Comparison of ENCODE assay signal across 8 cellular contexts in genomic region chr9:109320338-109320733, GRCh38. TPM values are rescaled to one million over a fixed set of nuclear protein-coding genes. Genes with fewer than 3 reads are reported as not detected.
DNase-seq lines count a peak whose midpoint lies in the region; ATAC-seq, FAIRE-seq and TF ChIP-seq lines count a peak whose summit lies in the region.

No MANE protein-coding gene starts in this region.

- H3K4me1 ChIP-seq in K562 (replicated peaks in 1 of 2; ENCODE audit: control insufficient read depth in 2 of 2, insufficient read depth in 2 of 2, low read length in 2 of 2) = peaks cover 0 to 16% of the 10 kb centered on the region in 2 experiments; a peak in 3 of 5 replicates
- H3K4me1 ChIP-seq in A673 (ENCODE audit: insufficient read depth, low read length, poor library complexity, severe bottlenecking) = no peaks in the 10 kb centered on the region

- no peak overlapping the region for H2AFZ ChIP-seq in K562 (ENCODE audit: low read depth, low read length)

- H3K9ac ChIP-seq in K562 (ENCODE audit: insufficient read depth in 1 of 2, low read depth in 2 of 2, low read length in 2 of 2) = no peak overlapping the region

- peaks cover 10% of the 10 kb centered on the region for H3K27me3 Mint-ChIP-seq in osteocyte (ENCODE audit: unreplicated experiment)

- peak in 1 of 3 experiments; percentile 34; a peak in 1 of 6 replicates for TF ChIP-seq CTCF in K562 (IDR thresholded peaks at IDR 0.05 in 2 of 3, conservative IDR thresholded peaks at IDR 0.05 in 1 of 3; ENCODE audit: insufficient read depth in 2 of 3, low read depth in 1 of 3, low read length in 3 of 3)
- no peak for TF ChIP-seq CTCF in osteocyte (IDR thresholded peaks at IDR 0.05)
- TF ChIP-seq CTCF in A673 (conservative IDR thresholded peaks at IDR 0.05; ENCODE audit: low read depth, low read length) = no peak

- no peak for TF ChIP-seq POLR2A in K562 (conservative IDR thresholded peaks at IDR 0.05)

- TF ChIP-seq EP300 in K562 (IDR thresholded peaks at IDR 0.05; ENCODE audit: low read length) = no peak

- POLR2A ChIA-PET in K562 (lab: Yijun Ruan, JAX) (no interaction called here), A673 (lab: Charles Lee; ENCODE audit: low non-redundant PET) (no interaction called here)

- peak; percentile 18 for DNase-seq in COR-L47 (lab: John Stamatoyannopoulos, UW)
- DNase-seq in GM19240 (ENCODE audit: insufficient read length, low spot score) = peak; percentile 11
- DNase-seq in K562 (ENCODE audit: extremely low read depth in 1 of 4, low spot score in 3 of 4) = peak; percentile 30 to 63 (median 51)
- no peak for DNase-seq in skeletal muscle cell (ENCODE audit: low read depth)
- no peak for DNase-seq in stimulated activated CD4-positive, alpha-beta T cell treated with anti-CD3 and anti-CD28 coated beads, Interleukin-4, amount 100 ng/mL, for 1 hour
- DNase-seq in osteocyte (ENCODE audit: extremely low spot score, unreplicated experiment) = no peak
- DNase-seq in A673 (ENCODE audit: low spot score) = no peak

- no peaks in the 10 kb centered on the region for H3K36me3 Mint-ChIP-seq in osteocyte (ENCODE audit: unreplicated experiment)

- intact Hi-C loops in K562 (cut with micrococcal nuclease) = loop anchor here (2.0 to 10.0 kb wide), 2 partner anchors 436 to 470 kb away; no protein-coding TSS in a partner anchor
- intact Hi-C loops in A673 (cut with micrococcal nuclease; ENCODE audit: unreplicated experiment) = loop anchor here (5.0 kb wide), 1 partner anchor 78 kb away; no protein-coding TSS in a partner anchor

- no peaks in the 10 kb centered on the region for H3K9me1 ChIP-seq in K562 (ENCODE audit: control insufficient read depth, insufficient read depth, low read length)

- 0% methylated on average over 3 of the region's 75 CpGs for WGBS in K562 (ENCODE audit: insufficient coverage, low coverage, missing lambda C conversion rate)

- CTCF ChIA-PET in K562 (lab: Yijun Ruan, JAX; ENCODE audit: low intra/inter-chr PET ratio) = interaction anchor here (0.6 to 1.4 kb wide), 5 partner anchors 75 to 431 kb away, joined by 3 to 6 read pairs (median 3); no protein-coding TSS in a partner anchor
- CTCF ChIA-PET in A673 (lab: Charles Lee) = no interaction called here

- no peak overlapping the region for H3K27ac ChIP-seq in K562 (ENCODE audit: extremely low read depth, low read depth, low read length)
- H3K27ac ChIP-seq in A673 (ENCODE audit: low read depth, low read length, poor library complexity, severe bottlenecking) = no peak overlapping the region

- BruUV-seq in K562 (replicated peaks; lab: Mats Ljungman, UMichigan) = no TSS peak
- BruUV-seq in A673 (replicated peaks; lab: Mats Ljungman, UMichigan) = no TSS peak

- peaks cover 34% of the 10 kb centered on the region for H3K4me1 Mint-ChIP-seq in osteocyte (ENCODE audit: unreplicated experiment)

- no peaks in the 10 kb centered on the region for H3K9me3 Mint-ChIP-seq in osteocyte (ENCODE audit: unreplicated experiment)

- ATAC-seq in HG03066 (IDR thresholded peaks at IDR 0.05; ENCODE audit: low read depth, unreplicated experiment) (peak; percentile 30), K562 (peak; percentile 46)

- TF ChIP-seq RAD21 in K562 (CRISPR knock-in tag; conservative IDR thresholded peaks at IDR 0.05 in 1 of 2, IDR thresholded peaks at IDR 0.05 in 1 of 2) = peak in 1 of 2 experiments; percentile 18; a peak in 2 of 4 replicates

- H3K36me3 ChIP-seq in K562 (ENCODE audit: control insufficient read depth, insufficient read depth, low read length) = no peaks in the 10 kb centered on the region
- H3K36me3 ChIP-seq in A673 (ENCODE audit: insufficient read depth, low read length, poor library complexity, severe bottlenecking) = no peaks in the 10 kb centered on the region

- no peak for FAIRE-seq in K562 (lab: Jason Lieb, UNC)

- H3K4me3 ChIP-seq in K562 (no peak overlapping the region), skeletal muscle cell (ENCODE audit: low read depth, low read length) (peak overlapping the region; percentile 35), A673 (ENCODE audit: low read depth, low read length, poor library complexity, severe bottlenecking) (no peak overlapping the region)

- no peak overlapping the region for H3K4me2 ChIP-seq in K562 (ENCODE audit: insufficient read depth, low read length)

- no peak overlapping the region for H3K27ac Mint-ChIP-seq in osteocyte (ENCODE audit: unreplicated experiment)

- H3K79me2 ChIP-seq in K562 (ENCODE audit: control insufficient read depth, insufficient read depth, low read length) = no peaks in the 10 kb centered on the region

- in situ Hi-C loops in K562 (cut with MboI) = no loop called here

- H3K27me3 ChIP-seq in K562 (ENCODE audit: control insufficient read depth in 2 of 2, insufficient read depth in 2 of 2, low read length in 2 of 2) = peaks cover 38 to 53% of the 10 kb centered on the region in 2 experiments
- H3K27me3 ChIP-seq in A673 (replicated peaks; ENCODE audit: insufficient read depth, low read depth, low read length, poor library complexity) = peaks cover 75% of the 10 kb centered on the region

- H3K9me3 ChIP-seq in K562 (replicated peaks; ENCODE audit: control insufficient read depth, insufficient read depth, low read depth, low read length) (no peaks in the 10 kb centered on the region), A673 (ENCODE audit: low read depth, low read length, poor library complexity, severe bottlenecking) (no peaks in the 10 kb centered on the region)

- no peak overlapping the region for H3K4me3 Mint-ChIP-seq in osteocyte (ENCODE audit: unreplicated experiment)

- peaks cover 5% of the 10 kb centered on the region; the same call in 1 of the 2 replicates for H4K20me1 ChIP-seq in K562 (replicated peaks; ENCODE audit: control insufficient read depth, insufficient read depth, low read length)

TF ChIP-seq in K562, 482 proteins besides CTCF, POLR2A, EP300 and RAD21:
- TF ChIP-seq UBTF (IDR thresholded peaks at IDR 0.05; ENCODE audit: borderline replicate concordance in 1 of 2, low read depth in 2 of 2, low read length in 2 of 2) (0 out of 4 replicates have a peak, but pooled peaks of 1 of the 2 experiments have one; percentile 42), PYGO2 (tag; IDR thresholded peaks at IDR 0.05) (no peak), ZBTB7A (IDR thresholded peaks at IDR 0.05; ENCODE audit: borderline replicate concordance, control insufficient read depth, low read depth, low read length) (peak; percentile 62; the same call in 1 of the 2 replicates)

RNA-seq across cellular contexts. Expression of gene EPB41L4B, which starts 0.5 kb away (rescaled TPM):
- total RNA-seq in K562 (2011; cell fraction: chromatin; rRNA removed; ENCODE audit: low replicate concordance) = 0.30 and 0.56 TPM in 2 replicates
- 0.26 and 0.33 TPM in 2 replicates for total RNA-seq in K562 (2011; cell fraction: nucleolus; rRNA removed)
- total RNA-seq in K562 (2011; cell fraction: nucleoplasm; rRNA removed) = 0.29 and 1.1 TPM in 2 replicates
- total RNA-seq in K562 (2014; rRNA removed) = 0.04 and 0.09 TPM in 2 replicates
- 0.29 and 0.32 TPM in 2 replicates for total RNA-seq in K562 (2014; rRNA removed; fragmentation: Illumina TruSeq; extraction: Trizol)
- total RNA-seq in K562 (2015; rRNA removed; fragmentation: Illumina TruSeq; extraction: Trizol) = 0.08 and 0.11 TPM in 2 replicates
- total RNA-seq in K562 (2021) = 0.38 and 0.63 TPM in 2 replicates
- 0.22 and 0.38 TPM in 2 replicates for polyA plus RNA-seq in K562 (2011; rRNA removed)
- 0.13 TPM in 2 replicates for polyA plus RNA-seq in K562 (2011; cell fraction: cytosol; rRNA removed)
- polyA plus RNA-seq in K562 (2011; cell fraction: nucleus; rRNA removed) = 0.38 and 0.53 TPM in 2 replicates
- polyA plus RNA-seq in K562 (2012) = 0.08 and 0.12 TPM in 2 replicates
- polyA plus RNA-seq in K562 (2014; fragmentation: Illumina TruSeq; extraction: Trizol) = 0.24 and 0.30 TPM in 2 replicates
- polyA plus RNA-seq in K562 (2014; fragmentation: Nextera tagmentation; extraction: Ambion mirVana) = under 1 TPM; 0.13 to 0.21 TPM
- polyA plus RNA-seq in K562 (2014; rRNA removed) = 0.21 and 0.28 TPM in 2 replicates
- polyA minus RNA-seq in K562 (2011; rRNA and poly(A)+ RNA removed) = 0.27 and 0.60 TPM in 2 replicates
- 0.46 TPM in 1 of 2 replicates, not detected in the other for polyA minus RNA-seq in K562 (2011; cell fraction: cytosol; rRNA and poly(A)+ RNA removed)
- 0.13 and 0.22 TPM in 2 replicates for polyA minus RNA-seq in K562 (2011; cell fraction: nucleus; rRNA and poly(A)+ RNA removed)
- 17.3 and 19.3 TPM in 2 replicates for total RNA-seq in osteocyte
- 0.07 TPM in 1 of 2 replicates, not detected in the other for total RNA-seq in A673 (2021)

Comparison
In these comparisons a context has a peak if more than half of its experiments do, and no peak if none do; other contexts are left out.
1. DNase-seq: peak in COR-L47 (single experiment), GM19240 (single experiment) and K562 (4 of 4); none in skeletal muscle cell (single experiment), stimulated activated CD4-positive, alpha-beta T cell treated with anti-CD3 and anti-CD28 coated beads, Interleukin-4, amount 100 ng/mL, for 1 hour (single experiment), osteocyte (single experiment) and A673 (single experiment).